ENCODE assay signal across 9 cellular contexts in the genomic region with DNA sequence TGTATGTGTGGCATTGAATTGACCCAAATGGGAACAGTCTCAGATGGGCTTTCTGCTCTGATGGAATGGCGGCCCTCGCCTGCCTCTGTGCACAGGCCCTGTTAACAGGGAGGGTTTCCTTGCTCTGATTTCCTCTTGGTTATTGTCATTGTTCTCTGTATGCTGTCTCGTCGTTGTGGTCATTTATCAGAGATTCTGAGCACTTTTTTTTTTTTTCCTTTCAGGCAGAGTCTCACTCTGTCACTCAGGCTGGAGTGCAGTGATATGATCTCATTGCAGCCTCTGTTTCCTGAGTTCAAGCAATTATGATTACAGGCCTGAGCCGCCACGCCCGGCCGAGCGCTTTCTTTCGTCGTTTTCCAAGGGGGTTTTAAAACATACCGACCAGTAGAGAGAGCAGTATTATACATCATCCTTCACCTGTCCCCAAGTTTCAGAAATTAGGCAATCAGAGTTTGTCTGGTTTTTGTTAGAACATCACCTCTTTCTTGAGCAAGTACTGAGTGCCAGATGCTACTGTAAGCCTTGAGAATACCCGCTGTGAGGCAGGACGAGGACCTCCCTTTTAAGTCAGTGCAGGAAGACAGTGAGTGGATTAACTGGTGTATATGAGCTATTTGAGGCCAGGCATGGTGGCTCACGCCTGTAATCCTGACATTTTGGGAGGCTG. TPM values are rescaled to one million over a fixed set of nuclear protein-coding genes. Genes with fewer than 3 reads are reported as not detected.
DNase-seq lines count a peak whose midpoint lies in the region; TF ChIP-seq lines count a peak whose summit lies in the region.
"Had no signal": no experiment of that assay in that cellular context is flagged by ENCODE, and none has a peak within 500 bp of the region (broad histone marks: within the 10 kb centered on the region; RNA-seq: fewer than 3 reads in every experiment).

No MANE protein-coding gene starts in this region.

- no peak overlapping the region for H3K4me3 ChIP-seq in CD8-positive, alpha-beta memory T cell (ENCODE audit: low read length)
- H3K4me3 ChIP-seq in Loucy (ENCODE audit: low read length, poor library complexity, severe bottlenecking) = peak overlapping the region; percentile 87
- H3K4me3 ChIP-seq in duodenal mucosa (ENCODE audit: low read depth in 1 of 2, low read length in 2 of 2) = no peak overlapping the region
- no peak overlapping the region for H3K4me3 ChIP-seq in neural progenitor cell

- H4K20me1 ChIP-seq in Loucy (ENCODE audit: insufficient read depth, low read length, poor library complexity, severe bottlenecking) (peaks cover 53% of the 10 kb centered on the region), neural progenitor cell (ENCODE audit: low read depth) (peaks cover 14% of the 10 kb centered on the region)

- H3K9me2 ChIP-seq in Loucy (replicated peaks; ENCODE audit: low read depth, low read length) = no peaks in the 10 kb centered on the region

- H2AFZ ChIP-seq in Loucy (ENCODE audit: low read length) (no peak overlapping the region), neural progenitor cell (replicated peaks) (no peak overlapping the region)

- peaks cover 33% of the 10 kb centered on the region for H3F3A ChIP-seq in Loucy (ENCODE audit: low read depth)
- H3F3A ChIP-seq in neural progenitor cell (ENCODE audit: low read depth) = peaks cover 2% of the 10 kb centered on the region

- H3K27ac Mint-ChIP-seq in CD8-positive, alpha-beta memory T cell = peak overlapping the region; percentile 82 to 98 (median 92)
- H3K27ac Mint-ChIP-seq in neural progenitor cell (peak overlapping the region; percentile 3), HFFc6 (no peak overlapping the region)

- CTCF ChIA-PET in CD8-positive, alpha-beta memory T cell (lab: Charles Lee) = no interaction called here

- peaks cover 0 to 15% (median 7%) of the 10 kb centered on the region in 3 donors for H3K36me3 Mint-ChIP-seq in CD8-positive, alpha-beta memory T cell
- peaks cover 6% of the 10 kb centered on the region for H3K36me3 Mint-ChIP-seq in neural progenitor cell
- peaks cover 5% of the 10 kb centered on the region; the same call in 1 of the 2 replicates for H3K36me3 Mint-ChIP-seq in HFFc6 (ENCODE audit: low read depth)

- H3K9ac ChIP-seq in Loucy (ENCODE audit: low read depth, low read length, poor library complexity, severe bottlenecking) (peak overlapping the region; percentile 98), duodenal mucosa (ENCODE audit: low read depth in 1 of 2, low read length in 2 of 2) (no peak overlapping the region), neural progenitor cell (no peak overlapping the region)

- no peaks in the 10 kb centered on the region for H3K36me3 ChIP-seq in CD8-positive, alpha-beta memory T cell (ENCODE audit: insufficient read depth, low read length)
- H3K36me3 ChIP-seq in Loucy (ENCODE audit: insufficient read depth, low read length) (peaks cover 3% of the 10 kb centered on the region; the same call in 1 of the 2 replicates), duodenal mucosa (ENCODE audit: control insufficient read depth in 1 of 2, insufficient read depth in 2 of 2, low read length in 2 of 2) (no peaks in the 10 kb centered on the region), neural progenitor cell (no peaks in the 10 kb centered on the region)

- POLR2A ChIA-PET in CD8-positive, alpha-beta memory T cell (lab: Charles Lee) = no interaction called here

- H3K4me2 ChIP-seq in Loucy (ENCODE audit: low read depth, low read length, poor library complexity, severe bottlenecking) (peak overlapping the region; percentile 90), neural progenitor cell (no peak overlapping the region)

- peak overlapping the region; percentile 55 to 77 (median 62) for H3K4me3 Mint-ChIP-seq in CD8-positive, alpha-beta memory T cell
- H3K4me3 Mint-ChIP-seq in neural progenitor cell (no peak overlapping the region), HFFc6 (no peak overlapping the region)

- peaks cover 74 to 89% (median 87%) of the 10 kb centered on the region in 3 donors for H3K4me1 Mint-ChIP-seq in CD8-positive, alpha-beta memory T cell
- H3K4me1 Mint-ChIP-seq in neural progenitor cell = peaks cover 34% of the 10 kb centered on the region
- peaks cover 45% of the 10 kb centered on the region for H3K4me1 Mint-ChIP-seq in HFFc6 (ENCODE audit: low read depth)

- peaks cover 55% of the 10 kb centered on the region for H3K4me1 ChIP-seq in CD8-positive, alpha-beta memory T cell (ENCODE audit: insufficient read depth, low read length)
- H3K4me1 ChIP-seq in Loucy (ENCODE audit: insufficient read depth, low read length, poor library complexity, severe bottlenecking) (peaks cover 71% of the 10 kb centered on the region), duodenal mucosa (ENCODE audit: control insufficient read depth in 1 of 2, insufficient read depth in 2 of 2, low read length in 2 of 2) (peaks cover 6 to 32% of the 10 kb centered on the region in 2 donors), neural progenitor cell (peaks cover 15% of the 10 kb centered on the region)

- peaks cover 0 to 3% (median 0%) of the 10 kb centered on the region in 5 donors for H3K9me3 Mint-ChIP-seq in CD8-positive, alpha-beta memory T cell
- no peaks in the 10 kb centered on the region for H3K9me3 Mint-ChIP-seq in neural progenitor cell
- H3K9me3 Mint-ChIP-seq in HFFc6 = no peaks in the 10 kb centered on the region

- H3K79me2 ChIP-seq in Loucy (ENCODE audit: insufficient read depth, low read length) = peaks cover 85% of the 10 kb centered on the region
- H3K79me2 ChIP-seq in neural progenitor cell (ENCODE audit: low read depth) = peaks cover 43% of the 10 kb centered on the region

- no peak for DNase-seq in CD8-positive, alpha-beta memory T cell
- DNase-seq in neural progenitor cell (ENCODE audit: low spot score) (no peak), GOT3 (lab: John Stamatoyannopoulos, UW) (no peak), RKO (ENCODE audit: low spot score) (no peak), SIG-M5 treated with dmso at 0.1 percent for 504 hours (lab: John Stamatoyannopoulos, UW; ENCODE audit: unreplicated experiment) (no peak), HFFc6 (no peak)
- DNase-seq: NCI-H446 had no signal

- H3K27ac ChIP-seq in CD8-positive, alpha-beta memory T cell (ENCODE audit: low read depth, low read length) = no peak overlapping the region
- H3K27ac ChIP-seq in duodenal mucosa (ENCODE audit: low read depth, low read length) = peak overlapping the region; percentile 30
- no peak overlapping the region for H3K27ac ChIP-seq in neural progenitor cell

- TF ChIP-seq CTCF in Loucy (conservative IDR thresholded peaks at IDR 0.05; ENCODE audit: low read length) (no peak), neural progenitor cell (IDR thresholded peaks at IDR 0.05) (no peak), HFFc6 (IDR thresholded peaks at IDR 0.05) (no peak)

- peaks cover 0 to 1% of the 10 kb centered on the region in 2 donors for H3K27me3 Mint-ChIP-seq in CD8-positive, alpha-beta memory T cell
- H3K27me3 Mint-ChIP-seq in neural progenitor cell (ENCODE audit: insufficient read depth, low read depth) (peaks cover 2% of the 10 kb centered on the region), HFFc6 (ENCODE audit: insufficient read depth) (no peaks in the 10 kb centered on the region; the same call in 1 of the 2 replicates)

- no peaks in the 10 kb centered on the region for H3K27me3 ChIP-seq in CD8-positive, alpha-beta memory T cell (ENCODE audit: insufficient read depth, low read length, poor library complexity, severe bottlenecking)
- H3K27me3 ChIP-seq in Loucy (ENCODE audit: insufficient read depth, low read length, poor library complexity, severe bottlenecking) (no peaks in the 10 kb centered on the region), duodenal mucosa (ENCODE audit: control insufficient read depth in 1 of 2, insufficient read depth in 2 of 2, low read length in 2 of 2) (no peaks in the 10 kb centered on the region), neural progenitor cell (no peaks in the 10 kb centered on the region)

- H3K9me3 ChIP-seq in CD8-positive, alpha-beta memory T cell (ENCODE audit: low read length) = no peaks in the 10 kb centered on the region
- H3K9me3 ChIP-seq in Loucy (ENCODE audit: insufficient read depth, low read depth, low read length) (no peaks in the 10 kb centered on the region), duodenal mucosa (ENCODE audit: control insufficient read depth in 1 of 2, low read length in 2 of 2) (no peaks in the 10 kb centered on the region), neural progenitor cell (ENCODE audit: low read depth) (no peaks in the 10 kb centered on the region)

RNA-seq across cellular contexts. Expression of a gene that starts 6.5 kb away (rescaled TPM):
- 1 to 10 TPM; 7.7 to 8.3 TPM for total RNA-seq in CD8-positive, alpha-beta memory T cell
- 63.0 TPM for polyA plus RNA-seq in CD8-positive, alpha-beta memory T cell
- 0.43 and 7.2 TPM in 2 replicates for total RNA-seq in neural progenitor cell (ENCODE audit: low replicate concordance)
- total RNA-seq in HFFc6 (2021; fragmentation: NEBNext Ultra II Directional; extraction: Animal tissue kit (Norgen Biotek cat#: 25700)) = 10 to 100 TPM; 25.7 to 31.4 (median 27.2) TPM

RNA-seq across cellular contexts. Expression of a gene that starts 55.3 kb away (rescaled TPM):
- total RNA-seq in CD8-positive, alpha-beta memory T cell = 100 to 1,000 TPM; 284 to 293 TPM
- polyA plus RNA-seq in CD8-positive, alpha-beta memory T cell = 129 TPM
- total RNA-seq in neural progenitor cell (ENCODE audit: low replicate concordance) = 146 and 167 TPM in 2 replicates
- total RNA-seq in HFFc6 (2021; fragmentation: NEBNext Ultra II Directional; extraction: Animal tissue kit (Norgen Biotek cat#: 25700)) = 100 to 1,000 TPM; 175 to 207 (median 180) TPM

Comparison
In these comparisons a context has a peak if more than half of its experiments do, and no peak if none do; other contexts are left out.
1. H3K4me3 Mint-ChIP-seq: peak in CD8-positive, alpha-beta memory T cell (7 of 7); none in neural progenitor cell (single experiment) and HFFc6 (single experiment).